Comparison of ENCODE assay signal across 8 cellular contexts in genomic region chr7:20407585-20408466, GRCh38.
DNase-seq lines count a peak whose midpoint lies in the region; ATAC-seq and TF ChIP-seq lines count a peak whose summit lies in the region.

No MANE protein-coding gene starts in this region.

- H3K79me1 ChIP-seq in IMR-90 (ENCODE audit: low read depth in 1 of 2, low read length in 2 of 2) = no peaks in the 10 kb centered on the region

- WGBS in IMR-90 (ENCODE audit: extremely low coverage in 2 of 2, insufficient read length in 1 of 2), 2 experiments = no CpG with 5 or more reads among the region's 5 CpGs

- H3K27me3 ChIP-seq in IMR-90 (ENCODE audit: control insufficient read depth, insufficient read depth, low read length) (no peaks in the 10 kb centered on the region), RWPE2 (ENCODE audit: insufficient read depth, poor library complexity, severe bottlenecking) (no peaks in the 10 kb centered on the region), tibial artery (no peaks in the 10 kb centered on the region)

- no peak overlapping the region for H2AFZ ChIP-seq in IMR-90 (replicated peaks; ENCODE audit: low read length, poor library complexity)

- TF ChIP-seq RAD21 in IMR-90 (IDR thresholded peaks at IDR 0.05; ENCODE audit: low read length) = no peak

- H3K9ac ChIP-seq in IMR-90 (ENCODE audit: low read depth, low read length) = no peak overlapping the region

- no peak overlapping the region for H3K56ac ChIP-seq in IMR-90 (ENCODE audit: extremely low read depth, insufficient read depth, low read length)

- no peak overlapping the region for H2BK5ac ChIP-seq in IMR-90 (ENCODE audit: low read depth, low read length, poor library complexity, severe bottlenecking)

- TF ChIP-seq CTCF in IMR-90 (conservative IDR thresholded peaks at IDR 0.05; ENCODE audit: low read depth, low read length) (no peak), RWPE2 (IDR thresholded peaks at IDR 0.05; ENCODE audit: poor library complexity, severe bottlenecking) (no peak), tibial artery (IDR thresholded peaks at IDR 0.05) (no peak)

- H4K5ac ChIP-seq in IMR-90 (ENCODE audit: low read depth, low read length) = no peak overlapping the region

- H2BK15ac ChIP-seq in IMR-90 (ENCODE audit: low read depth, low read length) = no peak overlapping the region

- H3K36me3 ChIP-seq in IMR-90 (ENCODE audit: control insufficient read depth, insufficient read depth, low read length) = peaks cover 14% of the 10 kb centered on the region; the same call in 1 of the 2 replicates
- peaks cover 14% of the 10 kb centered on the region for H3K36me3 ChIP-seq in RWPE2 (ENCODE audit: low read depth)
- peaks cover 0 to 4% (median 0%) of the 10 kb centered on the region in 3 donors for H3K36me3 ChIP-seq in tibial artery

- H3K9me3 ChIP-seq in IMR-90 (ENCODE audit: control insufficient read depth, insufficient read depth, low read length) (no peaks in the 10 kb centered on the region), RWPE2 (ENCODE audit: severe bottlenecking) (no peaks in the 10 kb centered on the region), tibial artery (no peaks in the 10 kb centered on the region)

- H3K18ac ChIP-seq in IMR-90 (ENCODE audit: low read depth, low read length) = no peak overlapping the region; the same call in 1 of the 2 replicates

- no peak overlapping the region for H2BK120ac ChIP-seq in IMR-90 (ENCODE audit: low read depth, low read length)

- H3K9me1 ChIP-seq in IMR-90 (ENCODE audit: insufficient read depth, low read length) = no peaks in the 10 kb centered on the region

- peak overlapping the region; percentile 46; the same call in 1 of the 2 replicates for H3K4me2 ChIP-seq in IMR-90 (ENCODE audit: low read depth, low read length)

- ATAC-seq in IMR-90 (ENCODE audit: low read depth) (peak; percentile 86), RWPE2 (ENCODE audit: low read depth) (peak; percentile 92), left cardiac atrium (peak; percentile 92 to 95), HG03095 (IDR thresholded peaks at IDR 0.05; ENCODE audit: unreplicated experiment) (no peak)

- POLR2A ChIA-PET in IMR-90 (lab: Charles Lee; ENCODE audit: unreplicated experiment) = interaction anchor here (0.6 kb wide), 1 partner anchor 148 kb away, joined by 4 read pairs; no protein-coding TSS in a partner anchor

- dilution Hi-C loops in IMR-90 (cut with HindIII; ENCODE audit: low sequenced_read_pairs, unreplicated experiment) = no loop called here

- H3K4ac ChIP-seq in IMR-90 (ENCODE audit: low read depth, low read length) = no peak overlapping the region

- DNase-seq in IMR-90 = peak; percentile 43
- DNase-seq in RWPE2 (ENCODE audit: low spot score) = peak; percentile 58
- peak; percentile 81 for DNase-seq in left cardiac atrium
- peak; percentile 54 to 69 for DNase-seq in tibial artery
- DNase-seq in medulla oblongata (ENCODE audit: extremely low spot score) = no peak
- no peak for DNase-seq in NCI-H2171 (lab: John Stamatoyannopoulos, UW)
- DNase-seq in NK-92 treated with Interleukin-12 subunit alpha and Interleukin-12 subunit beta, amount 100 ng/mL, for 24 hours (lab: John Stamatoyannopoulos, UW) = no peak

- no peak for TF ChIP-seq POLR2A in IMR-90 (IDR thresholded peaks at IDR 0.05; ENCODE audit: low read depth, low read length)

- no peak overlapping the region for H3K4me3 ChIP-seq in IMR-90 (ENCODE audit: insufficient read depth, low read depth, low read length)
- no peak overlapping the region for H3K4me3 ChIP-seq in RWPE2 (ENCODE audit: severe bottlenecking)
- H3K4me3 ChIP-seq in tibial artery = no peak overlapping the region

- H3K27ac ChIP-seq in IMR-90 (ENCODE audit: insufficient read depth, low read length) (peak overlapping the region; percentile 78; the same call in 1 of the 2 replicates), RWPE2 (ENCODE audit: poor library complexity, severe bottlenecking) (peak overlapping the region; percentile 81), tibial artery (no peak overlapping the region)

- intact Hi-C loops in IMR-90 (cut with micrococcal nuclease) (loop anchor here (5.0 to 10.0 kb wide), 2 partner anchors 76 to 423 kb away; partner anchors contain the start of gene ITGB8), left cardiac atrium (cut with DNase I) (no loop called here), tibial artery (cut with DNase I; ENCODE audit: low total_unique reads) (no loop called here)

- H2AK5ac ChIP-seq in IMR-90 (ENCODE audit: low read depth, low read length) = no peak overlapping the region

- peaks cover 7% of the 10 kb centered on the region; the same call in 1 of the 2 replicates for H3K4me1 ChIP-seq in IMR-90 (ENCODE audit: control insufficient read depth, insufficient read depth, low read length)
- peaks cover 20% of the 10 kb centered on the region for H3K4me1 ChIP-seq in RWPE2 (ENCODE audit: insufficient read depth, poor library complexity, severe bottlenecking)
- H3K4me1 ChIP-seq in tibial artery = peaks cover 0 to 22% (median 15%) of the 10 kb centered on the region in 4 donors

- CTCF ChIA-PET in IMR-90 (lab: Yijun Ruan, JAX) = interaction anchor here (0.9 to 1.1 kb wide), 2 partner anchors 309 to 660 kb away, joined by 3 read pairs; no protein-coding TSS in a partner anchor

- no TSS peak for BruUV-seq in IMR-90 (replicated peaks; lab: Mats Ljungman, UMichigan)

- no peak overlapping the region for H4K91ac ChIP-seq in IMR-90 (ENCODE audit: insufficient read depth, low read depth, low read length)

- H2BK20ac ChIP-seq in IMR-90 (ENCODE audit: low read depth, low read length) = no peak overlapping the region

- no peak overlapping the region for H4K8ac ChIP-seq in IMR-90 (ENCODE audit: low read depth in 2 of 2, low read length in 2 of 2)

- H4K20me1 ChIP-seq in IMR-90 (ENCODE audit: insufficient read depth, low read length) = no peaks in the 10 kb centered on the region

- no peak overlapping the region for H2AK9ac ChIP-seq in IMR-90 (replicated peaks; ENCODE audit: low read depth, low read length, poor library complexity)

- H3K14ac ChIP-seq in IMR-90 (replicated peaks; ENCODE audit: low read depth, low read length) = no peak overlapping the region

- in situ Hi-C loops in IMR-90 (cut with MboI; ENCODE audit: low sequenced_read_pairs) = no loop called here

- H3K23ac ChIP-seq in IMR-90 (ENCODE audit: low read depth, low read length) = no peak overlapping the region

TF ChIP-seq in IMR-90, 13 proteins besides CTCF, POLR2A, EP300 and RAD21:
- TF ChIP-seq RCOR1 (IDR thresholded peaks at IDR 0.05; ENCODE audit: insufficient replicate concordance, low read length) (no peak), CEBPB (IDR thresholded peaks at IDR 0.05; ENCODE audit: low read depth, low read length) (peak; percentile 87), MAFK (IDR thresholded peaks at IDR 0.05; ENCODE audit: low read depth, low read length) (no peak), USF2 (IDR thresholded peaks at IDR 0.05; ENCODE audit: low read depth, low read length) (no peak), CHD1 (IDR thresholded peaks at IDR 0.05; ENCODE audit: low read depth, low read length) (no peak), MAZ (IDR thresholded peaks at IDR 0.05; ENCODE audit: borderline replicate concordance, low read depth, low read length) (0 out of 2 replicates have a peak, but pooled peaks have one; percentile 17), FOS (IDR thresholded peaks at IDR 0.05; ENCODE audit: low read depth, low read length) (no peak), ELK1 (IDR thresholded peaks at IDR 0.05; ENCODE audit: borderline replicate concordance, low read depth, low read length) (no peak), RFX5 (IDR thresholded peaks at IDR 0.05; ENCODE audit: low read depth, low read length) (no peak), NFE2L2 (IDR thresholded peaks at IDR 0.05; ENCODE audit: low read depth, low read length) (no peak)
TF ChIP-seq in IMR-90: peak in this region for 2.

Comparison
In these comparisons a context has a peak if more than half of its experiments do, and no peak if none do; other contexts are left out.
1. DNase-seq: peak in IMR-90 (single experiment), RWPE2 (single experiment), left cardiac atrium (single experiment) and tibial artery (2 of 2); none in medulla oblongata (single experiment), NCI-H2171 (single experiment) and NK-92 treated with Interleukin-12 subunit alpha and Interleukin-12 subunit beta, amount 100 ng/mL, for 24 hours (single experiment).
2. H3K27ac ChIP-seq: peak in IMR-90 (single experiment) and RWPE2 (single experiment); none in tibial artery (0 of 2).